ENCODE assay signal across 9 cellular contexts in the genomic region with DNA sequence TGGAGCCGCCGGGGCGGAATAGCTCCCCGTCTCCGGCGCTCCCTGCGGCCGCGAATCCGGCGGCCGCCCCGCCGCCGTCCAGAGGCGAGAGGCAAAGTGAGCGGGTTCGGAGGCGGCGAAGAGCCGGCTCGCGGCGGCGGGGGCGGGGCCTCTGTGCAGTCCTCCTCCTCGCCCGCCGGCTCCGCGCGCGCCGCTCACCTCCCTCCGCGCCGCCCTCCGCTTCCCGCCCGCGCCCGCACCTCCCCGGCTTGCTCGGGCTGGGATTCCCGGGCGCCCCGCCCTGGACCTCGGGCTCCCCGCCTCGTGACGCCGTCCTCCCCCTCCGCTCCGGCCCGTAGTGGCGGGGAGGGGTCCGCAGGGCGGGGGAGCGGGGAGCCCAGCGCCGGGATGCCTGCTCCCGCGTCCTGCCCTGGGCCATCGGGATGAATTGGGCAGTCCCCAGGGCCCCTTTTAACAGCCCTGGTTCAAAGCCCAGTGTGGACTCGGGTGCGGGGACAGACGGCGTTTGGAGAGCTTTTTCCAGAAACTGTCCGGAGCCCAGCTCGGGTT. TPM values are rescaled to one million over a fixed set of nuclear protein-coding genes. Genes with fewer than 3 reads are reported as not detected.
A peak's percentile ranks its signal among the peaks of the same experiment; 100 is the strongest.
DNase-seq lines count a peak whose midpoint lies in the region; ATAC-seq and TF ChIP-seq lines count a peak whose summit lies in the region.
"Had no signal": no experiment of that assay in that cellular context is flagged by ENCODE, and none has a peak within 500 bp of the region (broad histone marks: within the 10 kb centered on the region; RNA-seq: fewer than 3 reads in every experiment).

A gene with protein sequence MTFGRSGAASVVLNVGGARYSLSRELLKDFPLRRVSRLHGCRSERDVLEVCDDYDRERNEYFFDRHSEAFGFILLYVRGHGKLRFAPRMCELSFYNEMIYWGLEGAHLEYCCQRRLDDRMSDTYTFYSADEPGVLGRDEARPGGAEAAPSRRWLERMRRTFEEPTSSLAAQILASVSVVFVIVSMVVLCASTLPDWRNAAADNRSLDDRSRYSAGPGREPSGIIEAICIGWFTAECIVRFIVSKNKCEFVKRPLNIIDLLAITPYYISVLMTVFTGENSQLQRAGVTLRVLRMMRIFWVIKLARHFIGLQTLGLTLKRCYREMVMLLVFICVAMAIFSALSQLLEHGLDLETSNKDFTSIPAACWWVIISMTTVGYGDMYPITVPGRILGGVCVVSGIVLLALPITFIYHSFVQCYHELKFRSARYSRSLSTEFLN (minus strand): TSS at position 98 of the 549 bp plus-strand sequence. CDS start 481 bp downstream, outside the sequence.

- WGBS in liver, result under 1% methylated on average over 70 of the region's 70 CpGs

- peaks cover 2% of the 10 kb centered on the region for H3K36me3 Mint-ChIP-seq in central memory CD8-positive, alpha-beta T cell (ENCODE audit: insufficient read depth)

- DNase-seq in ELF-1 (ENCODE audit: low read depth, low spot score) (peak; percentile 72), NCI-H1930 (lab: John Stamatoyannopoulos, UW) (peak; percentile 51 to 62)
- DNase-seq in central memory CD8-positive, alpha-beta T cell (ENCODE audit: low spot score in 2 of 2), result peak in 1 of 2 donors; percentile 26
- DNase-seq in stimulated activated CD4-positive, alpha-beta T cell treated with anti-CD3 and anti-CD28 coated beads, TNF-alpha, amount 100 ng/mL, for 24 hours (ENCODE audit: low read depth in 3 of 3), result peak; percentile 14 to 71 (median 40)

- peak within 1 kb of the TSS; percentile 30 to 70 (median 64) for H3K4me3 ChIP-seq in liver (ENCODE audit: low read depth in 1 of 3, low read length in 3 of 3)

- H3K27ac Mint-ChIP-seq in central memory CD8-positive, alpha-beta T cell (ENCODE audit: low read depth), result peak within 1 kb of the TSS; percentile 75

- peaks cover 0 to 11% (median 5%) of the 10 kb centered on the region in 4 donors for H3K27me3 ChIP-seq in liver (ENCODE audit: control insufficient read depth in 4 of 4, insufficient read depth in 4 of 4, low read length in 3 of 4)

- TF ChIP-seq RAD21 in liver (IDR thresholded peaks at IDR 0.05), result no peak

- H3K4me3 Mint-ChIP-seq in central memory CD8-positive, alpha-beta T cell, result peak within 1 kb of the TSS; percentile 91

- H3K9me3 ChIP-seq in liver (ENCODE audit: control insufficient read depth in 4 of 4, low read length in 3 of 4), result peaks cover 0 to 9% (median 4%) of the 10 kb centered on the region in 4 donors

- ATAC-seq in HG02571 (IDR thresholded peaks at IDR 0.05; ENCODE audit: unreplicated experiment) (peak; percentile 53), HG03460 (IDR thresholded peaks at IDR 0.05; ENCODE audit: unreplicated experiment) (no peak)
- ATAC-seq in activated CD4-positive, CD25-positive, alpha-beta regulatory T cell treated with anti-CD3 and anti-CD28 coated beads, Interleukin-2, amount 50 U/mL, for 24 hours, result peak; percentile 79 to 83
- peak; percentile 67 for ATAC-seq in central memory CD8-positive, alpha-beta T cell (replicated peaks; ENCODE audit: extremely low read depth, poor library complexity, severe bottlenecking)

- peaks cover 7 to 19% (median 14%) of the 10 kb centered on the region in 4 donors for H3K4me1 ChIP-seq in liver (ENCODE audit: control insufficient read depth in 4 of 4, insufficient read depth in 4 of 4, low read length in 3 of 4)

- no peak for TF ChIP-seq CTCF in liver (IDR thresholded peaks at IDR 0.05; ENCODE audit: low read depth, low read length, missing input control)

- no peak within 1 kb of the TSS for H3K9ac ChIP-seq in liver (ENCODE audit: low read depth in 1 of 2, low read length in 2 of 2)

- H3K27me3 Mint-ChIP-seq in central memory CD8-positive, alpha-beta T cell, result peaks cover 34% of the 10 kb centered on the region

- no peak within 1 kb of the TSS for H3K27ac ChIP-seq in liver (ENCODE audit: low read depth in 1 of 2, low read length in 2 of 2)
- H3K27ac ChIP-seq: epithelial cell of prostate had no signal

- H3K36me3 ChIP-seq in liver (ENCODE audit: control insufficient read depth in 4 of 4, insufficient read depth in 3 of 4, low read depth in 1 of 4, low read length in 3 of 4), result peaks cover 0 to 1% (median 0%) of the 10 kb centered on the region in 4 donors

- H3K9me3 Mint-ChIP-seq in central memory CD8-positive, alpha-beta T cell, result no peaks in the 10 kb centered on the region

- H3K4me1 Mint-ChIP-seq in central memory CD8-positive, alpha-beta T cell, result peaks cover 5% of the 10 kb centered on the region

TF ChIP-seq in liver, 16 proteins besides CTCF, POLR2A, EP300 and RAD21:
- TF ChIP-seq HNF4A (conservative IDR thresholded peaks at IDR 0.05) (no peak), TAF1 (conservative IDR thresholded peaks at IDR 0.05) (no peak), SP1 (IDR thresholded peaks at IDR 0.05) (no peak), FOXA2 (IDR thresholded peaks at IDR 0.05) (no peak), YY1 (IDR thresholded peaks at IDR 0.05) (no peak), GABPA (IDR thresholded peaks at IDR 0.05 in 1 of 2, conservative IDR thresholded peaks at IDR 0.05 in 1 of 2) (no peak), JUND (IDR thresholded peaks at IDR 0.05) (no peak), EGR1 (IDR thresholded peaks at IDR 0.05; ENCODE audit: low read depth in 2 of 2) (no peak)
- TF ChIP-seq, protein P1, sequence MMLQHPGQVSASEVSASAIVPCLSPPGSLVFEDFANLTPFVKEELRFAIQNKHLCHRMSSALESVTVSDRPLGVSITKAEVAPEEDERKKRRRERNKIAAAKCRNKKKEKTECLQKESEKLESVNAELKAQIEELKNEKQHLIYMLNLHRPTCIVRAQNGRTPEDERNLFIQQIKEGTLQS (IDR thresholded peaks at IDR 0.05), result no peak
- TF ChIP-seq, protein P2, sequence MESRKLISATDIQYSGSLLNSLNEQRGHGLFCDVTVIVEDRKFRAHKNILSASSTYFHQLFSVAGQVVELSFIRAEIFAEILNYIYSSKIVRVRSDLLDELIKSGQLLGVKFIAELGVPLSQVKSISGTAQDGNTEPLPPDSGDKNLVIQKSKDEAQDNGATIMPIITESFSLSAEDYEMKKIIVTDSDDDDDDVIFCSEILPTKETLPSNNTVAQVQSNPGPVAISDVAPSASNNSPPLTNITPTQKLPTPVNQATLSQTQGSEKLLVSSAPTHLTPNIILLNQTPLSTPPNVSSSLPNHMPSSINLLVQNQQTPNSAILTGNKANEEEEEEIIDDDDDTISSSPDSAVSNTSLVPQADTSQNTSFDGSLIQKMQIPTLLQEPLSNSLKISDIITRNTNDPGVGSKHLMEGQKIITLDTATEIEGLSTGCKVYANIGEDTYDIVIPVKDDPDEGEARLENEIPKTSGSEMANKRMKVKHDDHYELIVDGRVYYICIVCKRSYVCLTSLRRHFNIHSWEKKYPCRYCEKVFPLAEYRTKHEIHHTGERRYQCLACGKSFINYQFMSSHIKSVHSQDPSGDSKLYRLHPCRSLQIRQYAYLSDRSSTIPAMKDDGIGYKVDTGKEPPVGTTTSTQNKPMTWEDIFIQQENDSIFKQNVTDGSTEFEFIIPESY (IDR thresholded peaks at IDR 0.05), result no peak

RNA-seq across cellular contexts. Expression of the gene that starts here (rescaled TPM):
- not detected for total RNA-seq in liver
- polyA plus RNA-seq in liver, result not detected
